ENCODE assay signal across 8 cellular contexts in the genomic region with DNA sequence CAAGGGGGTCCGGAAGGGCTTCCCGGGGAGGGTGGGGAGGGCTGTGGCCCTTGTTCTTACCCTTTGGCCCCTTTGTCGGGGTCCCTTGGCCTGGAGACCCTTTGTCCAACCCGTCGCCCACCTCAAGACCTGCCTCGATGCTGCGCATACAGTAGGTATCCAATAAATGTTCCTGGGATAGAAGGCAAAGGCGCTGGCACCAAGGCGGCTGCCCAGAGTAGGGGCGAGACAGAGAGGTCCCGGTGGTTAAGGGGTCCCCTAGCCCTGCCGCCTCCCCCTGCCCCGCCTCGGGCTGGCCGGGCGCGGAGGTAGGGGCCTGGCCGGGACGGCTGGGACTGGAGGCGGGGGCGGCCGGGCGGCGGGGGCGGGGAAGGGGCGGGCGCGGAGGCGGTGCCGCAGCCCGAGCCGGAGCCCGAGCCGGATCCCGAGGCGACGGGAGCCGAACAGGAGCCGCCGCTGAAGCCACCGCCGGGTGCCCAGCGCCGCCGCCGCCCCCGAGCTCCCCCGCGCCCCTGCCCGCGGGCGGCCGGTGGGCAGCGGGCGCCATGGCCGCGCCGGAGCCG. TPM values are rescaled to one million over a fixed set of nuclear protein-coding genes. Genes with fewer than 3 reads are reported as not detected.
A peak's percentile ranks its signal among the peaks of the same experiment; 100 is the strongest.
DNase-seq lines count a peak whose midpoint lies in the region; ATAC-seq and TF ChIP-seq lines count a peak whose summit lies in the region.

TSS of gene NHERF2 (plus strand) at position 442 of the 563 bp plus-strand sequence. CDS start at position 546, 104 bp downstream.

- in situ Hi-C loops in G401 (cut with HindIII; ENCODE audit: low sequenced_read_pairs) = no loop called here

- H3K9ac ChIP-seq in NT2/D1 (ENCODE audit: insufficient read length, low read depth) = peak within 1 kb of the TSS; percentile 66

- peaks cover 24% of the 10 kb centered on the region for H3K27me3 ChIP-seq in NT2/D1 (ENCODE audit: insufficient read depth, insufficient read length)

- H3K36me3 ChIP-seq in NT2/D1 (ENCODE audit: insufficient read depth, insufficient read length, low read length) = peaks cover 12% of the 10 kb centered on the region

- H3K4me1 ChIP-seq in NT2/D1 (ENCODE audit: insufficient read depth, insufficient read length) = peaks cover 34% of the 10 kb centered on the region

- H3K9me3 ChIP-seq in NT2/D1 (ENCODE audit: insufficient read depth, low read length) = no peaks in the 10 kb centered on the region

- ATAC-seq in HG02884 (IDR thresholded peaks at IDR 0.05; ENCODE audit: unreplicated experiment) (no peak), HG03460 (IDR thresholded peaks at IDR 0.05; ENCODE audit: unreplicated experiment) (no peak)

- H3K4me3 ChIP-seq in NT2/D1 (ENCODE audit: insufficient read length, low read depth) = peak within 1 kb of the TSS; percentile 61

- TF ChIP-seq CTCF in subcutaneous adipose tissue (IDR thresholded peaks at IDR 0.05; ENCODE audit: low read depth) = no peak

- DNase-seq in G401 (ENCODE audit: low spot score) = peak; percentile 52
- no peak for DNase-seq in NT2/D1 (ENCODE audit: low read depth, low spot score)
- peak; percentile 84 for DNase-seq in cerebellum (ENCODE audit: low spot score)
- peak; percentile 66 for DNase-seq in left kidney (ENCODE audit: low read depth, low spot score)
- DNase-seq in NCI-H446 treated with DMSO at 0.1 percent for 48 hours (lab: John Stamatoyannopoulos, UW) = no peak

RNA-seq across cellular contexts. Expression of gene NHERF2, which starts in this region (rescaled TPM):
- total RNA-seq in G401 (2014; rRNA removed; shearing (Covaris generic)) = 20.5 and 28.9 TPM in 2 replicates
- total RNA-seq in cerebellum (7.3 TPM), subcutaneous adipose tissue (100 to 1,000 TPM in 1 of 4 donors, 10 to 100 TPM in 3; 15.1 to 140 (median 48.9) TPM)

Comparison
In these comparisons a context has a peak if more than half of its experiments do, and no peak if none do; other contexts are left out.
1. DNase-seq: peak in G401 (single experiment), cerebellum (single experiment) and left kidney (single experiment); none in NT2/D1 (single experiment) and NCI-H446 treated with DMSO at 0.1 percent for 48 hours (single experiment).